In genomic region chr6:34523441-34524206, GRCh38 we compare ENCODE assay signal across 17 cellular contexts. TPM values are rescaled to one million over a fixed set of nuclear protein-coding genes. Genes with fewer than 3 reads are reported as not detected.
DNase-seq lines count a peak whose midpoint lies in the region; ATAC-seq, FAIRE-seq and TF ChIP-seq lines count a peak whose summit lies in the region.
"Had no signal": no experiment of that assay in that cellular context is flagged by ENCODE, and none has a peak within 500 bp of the region (broad histone marks: within the 10 kb centered on the region; RNA-seq: fewer than 3 reads in every experiment).

No MANE protein-coding gene starts in this region.

- H3K27me3 Mint-ChIP-seq in CD8-positive, alpha-beta T cell (ENCODE audit: low read depth), result no peaks in the 10 kb centered on the region
- H3K27me3 Mint-ChIP-seq in chondrocyte (ENCODE audit: low read depth) (no peaks in the 10 kb centered on the region), neural progenitor cell (ENCODE audit: insufficient read depth, low read depth) (peaks cover 6% of the 10 kb centered on the region)

- no peaks in the 10 kb centered on the region for H3K36me3 Mint-ChIP-seq in CD8-positive, alpha-beta T cell
- H3K36me3 Mint-ChIP-seq in chondrocyte (ENCODE audit: low read depth), result no peaks in the 10 kb centered on the region
- no peaks in the 10 kb centered on the region for H3K36me3 Mint-ChIP-seq in neural progenitor cell

- peak overlapping the region; percentile 47 for H3K27ac Mint-ChIP-seq in CD8-positive, alpha-beta T cell
- no peak overlapping the region for H3K27ac Mint-ChIP-seq in chondrocyte (ENCODE audit: unreplicated experiment)
- H3K27ac Mint-ChIP-seq in neural progenitor cell, result peak overlapping the region; percentile 16

- WGBS in thyroid gland, 2 donors, result 89 to 94% methylated on average over 8 of the region's 8 CpGs

- H3K4me1 Mint-ChIP-seq in CD8-positive, alpha-beta T cell (ENCODE audit: low read depth), result peaks cover 14% of the 10 kb centered on the region
- H3K4me1 Mint-ChIP-seq in chondrocyte (ENCODE audit: low read depth) (peaks cover 8% of the 10 kb centered on the region), neural progenitor cell (peaks cover 8% of the 10 kb centered on the region)

- DNase-seq in CD8-positive, alpha-beta T cell, result no peak
- no peak for DNase-seq in HTR-8/SVneo (ENCODE audit: insufficient read length, low spot score)
- DNase-seq in chondrocyte (ENCODE audit: low spot score), result peak; percentile 39
- no peak for DNase-seq in neural progenitor cell (ENCODE audit: low spot score)
- no peak for DNase-seq in thyroid gland
- DNase-seq in SKM-1 treated with dmso at 0.1 percent for 144 hours (lab: John Stamatoyannopoulos, UW; ENCODE audit: unreplicated experiment), result no peak
- DNase-seq: EL, NCI-H1436, NCI-H2029 treated with DMSO at 0.1 percent for 48 hours, NCI-H82 had no signal

- POLR2A ChIA-PET in CD8-positive, alpha-beta T cell (lab: Charles Lee), result no interaction called here

- H3K9me3 Mint-ChIP-seq in CD8-positive, alpha-beta T cell, result no peaks in the 10 kb centered on the region
- H3K9me3 Mint-ChIP-seq in chondrocyte (ENCODE audit: low read depth) (no peaks in the 10 kb centered on the region), neural progenitor cell (no peaks in the 10 kb centered on the region)

- H4K20me1 ChIP-seq in neural progenitor cell (ENCODE audit: low read depth), result no peaks in the 10 kb centered on the region

- TF ChIP-seq CTCF in CD8-positive, alpha-beta T cell (IDR thresholded peaks at IDR 0.05), result no peak
- no peak for TF ChIP-seq CTCF in chondrocyte (IDR thresholded peaks at IDR 0.05)
- TF ChIP-seq CTCF in neural progenitor cell (IDR thresholded peaks at IDR 0.05), result no peak
- TF ChIP-seq CTCF in thyroid gland (IDR thresholded peaks at IDR 0.05), result no peak

- H3K4me2 ChIP-seq in neural progenitor cell, result no peak overlapping the region
- H3K4me2 ChIP-seq: KMS-11 had no signal

- H3K79me2 ChIP-seq in neural progenitor cell (ENCODE audit: low read depth), result no peaks in the 10 kb centered on the region

- peaks cover 7% of the 10 kb centered on the region for H3K4me1 ChIP-seq in CD8-positive, alpha-beta T cell (ENCODE audit: insufficient read depth, low read length)
- peaks cover 10% of the 10 kb centered on the region for H3K4me1 ChIP-seq in neural progenitor cell
- peaks cover 4 to 6% of the 10 kb centered on the region in 2 donors for H3K4me1 ChIP-seq in thyroid gland

- H3K4me3 ChIP-seq in CD8-positive, alpha-beta T cell (ENCODE audit: low read depth, low read length), result no peak overlapping the region
- H3K4me3 ChIP-seq in neural progenitor cell (no peak overlapping the region), thyroid gland (replicated peaks in 1 of 3) (no peak overlapping the region)

- H3K4me3 Mint-ChIP-seq in CD8-positive, alpha-beta T cell, result no peak overlapping the region
- H3K4me3 Mint-ChIP-seq in chondrocyte (ENCODE audit: unreplicated experiment), result no peak overlapping the region
- no peak overlapping the region for H3K4me3 Mint-ChIP-seq in neural progenitor cell

- no peaks in the 10 kb centered on the region for H3K9me3 ChIP-seq in CD8-positive, alpha-beta T cell (ENCODE audit: low read length)
- H3K9me3 ChIP-seq in neural progenitor cell (ENCODE audit: low read depth) (no peaks in the 10 kb centered on the region), thyroid gland (no peaks in the 10 kb centered on the region)

- H2AFZ ChIP-seq in neural progenitor cell (replicated peaks), result no peak overlapping the region

- intact Hi-C loops in CD8-positive, alpha-beta T cell (cut with DNase I, micrococcal nuclease), result loop anchor here in 1 of 2 experiments (10.0 kb wide), 1 partner anchor 151 kb away; no protein-coding TSS in a partner anchor
- intact Hi-C loops in thyroid gland (cut with DNase I), result no loop called here

- H3K9ac ChIP-seq in neural progenitor cell, result no peak overlapping the region
- H3K9ac ChIP-seq: KMS-11 had no signal

- no peaks in the 10 kb centered on the region for H3K36me3 ChIP-seq in CD8-positive, alpha-beta T cell (ENCODE audit: insufficient read depth, low read length)
- H3K36me3 ChIP-seq in neural progenitor cell (no peaks in the 10 kb centered on the region), thyroid gland (no peaks in the 10 kb centered on the region)

- H3F3A ChIP-seq in neural progenitor cell (ENCODE audit: low read depth), result peaks cover 3% of the 10 kb centered on the region

- H3K27me3 ChIP-seq in CD8-positive, alpha-beta T cell (ENCODE audit: insufficient read depth, low read length), result no peaks in the 10 kb centered on the region
- no peaks in the 10 kb centered on the region for H3K27me3 ChIP-seq in neural progenitor cell
- no peaks in the 10 kb centered on the region for H3K27me3 ChIP-seq in thyroid gland

- no peak overlapping the region for H3K27ac ChIP-seq in CD8-positive, alpha-beta T cell (ENCODE audit: low read depth, low read length)
- H3K27ac ChIP-seq in neural progenitor cell (no peak overlapping the region), thyroid gland (no peak overlapping the region)
- H3K27ac ChIP-seq: C4-2B, KMS-11 had no signal

- ATAC-seq in CD8-positive, alpha-beta T cell, result no peak
- no peak for ATAC-seq in HG02610 (IDR thresholded peaks at IDR 0.05; ENCODE audit: unreplicated experiment)
- no peak for ATAC-seq in HG02642 (IDR thresholded peaks at IDR 0.05; ENCODE audit: poor library complexity, unreplicated experiment)

- CTCF ChIA-PET in CD8-positive, alpha-beta T cell (lab: Charles Lee), result interaction anchor here (0.5 kb wide), 1 partner anchor 158 kb away, joined by 4 read pairs; no protein-coding TSS in a partner anchor

- FAIRE-seq in HTR-8/SVneo (lab: Jason Lieb, UNC), result peak; percentile 16
- FAIRE-seq: H1 had no signal

- TF ChIP-seq POLR2A in thyroid gland (IDR thresholded peaks at IDR 0.05), result no peak

RNA-seq across cellular contexts. Expression of gene SPDEF, which starts 32.5 kb away (rescaled TPM):
- total RNA-seq in CD8-positive, alpha-beta T cell, result under 1 TPM; 0.22 to 0.43 TPM
- total RNA-seq in chondrocyte, result 0.10 TPM in 1 of 3 replicates, not detected in the others
- 0.50 TPM in 1 of 2 replicates, not detected in the other for total RNA-seq in neural progenitor cell (ENCODE audit: low replicate concordance)
- not detected for total RNA-seq in thyroid gland
- total RNA-seq: M059J, NCI-H460 had no signal

RNA-seq across cellular contexts. Expression of gene PACSIN1, which starts 57.7 kb away (rescaled TPM):
- total RNA-seq in CD8-positive, alpha-beta T cell, result 1 to 10 TPM; 1.7 to 2.4 TPM
- total RNA-seq in chondrocyte (0.15 to 0.21 TPM in 2 of 3 replicates, not detected in the other), neural progenitor cell (ENCODE audit: low replicate concordance) (0.41 and 1.8 TPM in 2 replicates), thyroid gland (under 1 TPM in 1 of 4 donors, not detected in 3; 0.11 TPM)
